In the genomic region with DNA sequence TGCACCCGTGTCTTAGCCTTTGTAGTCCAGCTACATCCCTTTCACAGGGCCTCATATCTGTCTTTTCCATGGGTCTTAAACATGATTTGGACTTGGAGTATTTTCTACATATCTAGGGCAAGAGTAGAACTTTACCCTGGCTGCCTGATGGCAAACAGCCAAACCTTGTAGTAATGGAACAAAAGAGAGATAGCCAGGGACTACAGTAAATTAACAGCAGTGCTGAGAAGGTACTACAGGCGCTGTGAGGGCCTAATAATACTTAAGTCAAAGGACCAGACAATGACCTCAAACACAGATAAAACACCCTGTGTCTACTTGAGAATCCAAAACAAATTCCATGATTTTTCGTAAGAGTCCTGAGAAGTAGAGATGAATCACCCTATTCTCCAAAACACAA, we compare ENCODE assay signal across 22 cellular contexts.
"Had no signal": no experiment of that assay in that cellular context is flagged by ENCODE, and none has a peak within 500 bp of the region (broad histone marks: within the 10 kb centered on the region; RNA-seq: fewer than 3 reads in every experiment).

No MANE protein-coding gene starts in this region.

- H3K4me1 ChIP-seq: foreskin keratinocyte, heart left ventricle, left lung, lower lobe of right lung, testis, vagina had no signal

- H3K27me3 ChIP-seq: brain microvascular endothelial cell, foreskin keratinocyte, heart left ventricle, left lung, testis, vagina had no signal

- ATAC-seq: activated CD4-positive, CD25-positive, alpha-beta regulatory T cell treated with anti-CD3 and anti-CD28 coated beads, Interleukin-2, amount 50 U/mL, for 24 hours; esophagus mucosa; foreskin keratinocyte; heart left ventricle; left lung; lower lobe of right lung; natural killer cell had no signal

- H3K36me3 ChIP-seq: brain microvascular endothelial cell, heart left ventricle, left lung, lower lobe of right lung, vagina had no signal

- H3K4me3 ChIP-seq: heart left ventricle, left lung, lower lobe of right lung, testis, vagina had no signal

- H3K9me3 ChIP-seq: heart left ventricle, left lung, lower lobe of right lung, testis, vagina had no signal

- DNase-seq: activated CD4-positive, alpha-beta T cell treated with anti-CD3 and anti-CD28 coated beads for 48 hours; activated CD4-positive, alpha-beta T cell treated with anti-CD3 and anti-CD28 coated beads, Interleukin-2, amount 50 U/mL, for 48 hours; activated CD8-positive, alpha-beta memory T cell treated with anti-CD3 and anti-CD28 coated beads for 24 hours; activated effector memory CD4-positive, alpha-beta T cell treated with Interleukin-2 at 50 U/mL for 16 hours; activated naive CD4-positive, alpha-beta T cell treated with Interleukin-2 at 50 U/mL for 16 hours; aorta; brain microvascular endothelial cell; foreskin keratinocyte; heart left ventricle; left lung; lower lobe of right lung; mesenchymal stem cell; natural killer cell; posterior cingulate gyrus; right cardiac atrium; stimulated activated CD4-positive, alpha-beta T cell treated with anti-CD3 and anti-CD28 coated beads, Interleukin-2, amount 100 ng/mL, for 48 hours; stimulated activated naive CD4-positive, alpha-beta T cell treated with Interleukin-2 at 50 U/mL for 16 hours; testis had no signal

- H3K27ac ChIP-seq: brain microvascular endothelial cell, foreskin keratinocyte, heart left ventricle, left lung, lower lobe of right lung, testis, vagina, VCaP had no signal
